ENCODE assay signal across 1 cellular context in genomic region chr1:28648493-28649238, GRCh38.
TF ChIP-seq lines count a peak whose summit lies in the region.

Gene RNU11 (plus strand): TSS chr1:28648600.

TF ChIP-seq in K562, 482 proteins besides CTCF, POLR2A, EP300 and RAD21 (continued from another document and continues in another):
- TF ChIP-seq NKRF (IDR thresholded peaks at IDR 0.05; ENCODE audit: borderline replicate concordance): peak; percentile 91
- TF ChIP-seq ZNF639 (CRISPR knock-in tag; conservative IDR thresholded peaks at IDR 0.05 in 1 of 2, IDR thresholded peaks at IDR 0.05 in 1 of 2): peak in 1 of 2 experiments; percentile 89; a peak in 1 of 4 replicates
- peak; percentile 88 for TF ChIP-seq PYGO2 (tag; IDR thresholded peaks at IDR 0.05)
- TF ChIP-seq EWSR1 (IDR thresholded peaks at IDR 0.05; ENCODE audit: borderline replicate concordance, low read depth, partially characterized antibody): no peak
- TF ChIP-seq HDAC6 (IDR thresholded peaks at IDR 0.05; ENCODE audit: low read depth, low read length): peak; percentile 100
- peak; percentile 100 for TF ChIP-seq NCOA4 (IDR thresholded peaks at IDR 0.05; ENCODE audit: partially characterized antibody)
- TF ChIP-seq RFX7 (CRISPR knock-in tag; IDR thresholded peaks at IDR 0.05): peak; percentile 98; the same call in 1 of the 2 replicates
- TF ChIP-seq ZNF592 (IDR thresholded peaks at IDR 0.05): no peak
- TF ChIP-seq ELK3 (CRISPR knock-in tag; IDR thresholded peaks at IDR 0.05): peak; percentile 94; the same call in 1 of the 2 replicates
- peak; percentile 100 for TF ChIP-seq HBP1 (CRISPR knock-in tag; IDR thresholded peaks at IDR 0.05)
- TF ChIP-seq MCM7 (IDR thresholded peaks at IDR 0.05): 0 out of 4 replicates have a peak, but pooled peaks of 1 of the 2 experiments have one; percentile 10
- TF ChIP-seq DACH1 (IDR thresholded peaks at IDR 0.05; ENCODE audit: partially characterized antibody): peak; percentile 92
- peak; percentile 34; the same call in 1 of the 2 replicates for TF ChIP-seq ID3 (CRISPR knock-in tag; IDR thresholded peaks at IDR 0.05)
- peak; percentile 90 for TF ChIP-seq ID3 (tag; IDR thresholded peaks at IDR 0.05)
- peak; percentile 71 to 73; a peak in 3 of 4 replicates for TF ChIP-seq KDM1A (IDR thresholded peaks at IDR 0.05)
- no peak for TF ChIP-seq NR2C1 (IDR thresholded peaks at IDR 0.05)
- TF ChIP-seq NR2C1 (tag; IDR thresholded peaks at IDR 0.05): peak; percentile 58; the same call in 1 of the 2 replicates
- peak; percentile 52 for TF ChIP-seq GMEB1 (CRISPR knock-in tag; IDR thresholded peaks at IDR 0.05)
- peak; percentile 80 for TF ChIP-seq SNIP1 (IDR thresholded peaks at IDR 0.05; ENCODE audit: low read depth)
- peak; percentile 98 for TF ChIP-seq HNRNPL (IDR thresholded peaks at IDR 0.05; ENCODE audit: low read depth, low read length)
- no peak for TF ChIP-seq SAFB2 (IDR thresholded peaks at IDR 0.05; ENCODE audit: borderline replicate concordance, low read depth, low read length, severe bottlenecking)
- TF ChIP-seq BMI1 (IDR thresholded peaks at IDR 0.05; ENCODE audit: low read length): peak; percentile 68; the same call in 1 of the 2 replicates
- TF ChIP-seq PRDM10 (IDR thresholded peaks at IDR 0.05; ENCODE audit: partially characterized antibody): peak; percentile 74
- peak; percentile 47 for TF ChIP-seq CHD4 (IDR thresholded peaks at IDR 0.05; ENCODE audit: insufficient read depth, insufficient replicate concordance, low read depth, low read length, poor library complexity, severe bottlenecking)
- TF ChIP-seq ZMIZ1 (IDR thresholded peaks at IDR 0.05; ENCODE audit: low read depth in 2 of 2, low read length in 2 of 2): peak; percentile 71 to 100; a peak in 3 of 4 replicates
- TF ChIP-seq BRF1 (IDR thresholded peaks at IDR 0.05; ENCODE audit: borderline replicate concordance, extremely low read depth, insufficient read length): no peak
- peak; percentile 67 for TF ChIP-seq ZNF239 (CRISPR knock-in tag; IDR thresholded peaks at IDR 0.05)
- no peak for TF ChIP-seq ZNF277 (CRISPR knock-in tag; IDR thresholded peaks at IDR 0.05; ENCODE audit: borderline replicate concordance)
- peak; percentile 100 for TF ChIP-seq THRB (CRISPR knock-in tag; conservative IDR thresholded peaks at IDR 0.05)
- TF ChIP-seq HNRNPLL (IDR thresholded peaks at IDR 0.05; ENCODE audit: low read depth, low read length, poor library complexity, severe bottlenecking): peak; percentile 90
- peak; percentile 62 for TF ChIP-seq CTBP1 (IDR thresholded peaks at IDR 0.05; ENCODE audit: borderline replicate concordance)
- TF ChIP-seq SMARCE1 (IDR thresholded peaks at IDR 0.05): peak; percentile 71; the same call in 1 of the 2 replicates
